ENCODE assay signal across 18 cellular contexts in genomic region chr3:65550137-65550536, GRCh38.
DNase-seq lines count a peak whose midpoint lies in the region; ATAC-seq and TF ChIP-seq lines count a peak whose summit lies in the region.
"Had no signal": no experiment of that assay in that cellular context is flagged by ENCODE, and none has a peak within 500 bp of the region (broad histone marks: within the 10 kb centered on the region; RNA-seq: fewer than 3 reads in every experiment).

No MANE protein-coding gene starts in this region.

- 80 to 87% methylated on average over 1 to 2 of the region's 2 CpGs for WGBS in endodermal cell (ENCODE audit: insufficient coverage in 1 of 2, insufficient read length in 1 of 2), 2 experiments

- H3K27ac ChIP-seq in endodermal cell (ENCODE audit: low read depth, low read length) (no peak overlapping the region), muscle layer of colon (ENCODE audit: low read depth, low read length) (peak overlapping the region; percentile 22)

- H3K27ac Mint-ChIP-seq in endodermal cell: no peak overlapping the region
- H3K27ac Mint-ChIP-seq in type B pancreatic cell: no peak overlapping the region

- ATAC-seq in left ventricle myocardium superior (peak; percentile 33), HG03097 (IDR thresholded peaks at IDR 0.05; ENCODE audit: low FRiP score, unreplicated experiment) (no peak), HG03139 (IDR thresholded peaks at IDR 0.05; ENCODE audit: unreplicated experiment) (no peak), GM21360 (IDR thresholded peaks at IDR 0.05; ENCODE audit: unreplicated experiment) (no peak)

- H3K36me3 Mint-ChIP-seq in endodermal cell (ENCODE audit: low read depth) (no peaks in the 10 kb centered on the region), type B pancreatic cell (no peaks in the 10 kb centered on the region)

- H3K9me3 Mint-ChIP-seq in endodermal cell (no peaks in the 10 kb centered on the region), type B pancreatic cell (no peaks in the 10 kb centered on the region)

- H3K27me3 ChIP-seq in endodermal cell (ENCODE audit: control insufficient read depth, insufficient read depth, low read length, poor library complexity, severe bottlenecking) (peaks cover 26% of the 10 kb centered on the region), muscle layer of colon (ENCODE audit: control insufficient read depth in 1 of 2, insufficient read depth in 2 of 2, low read length in 2 of 2) (no peaks in the 10 kb centered on the region)
- H3K27me3 ChIP-seq: Peyer's patch had no signal

- H3K27me3 Mint-ChIP-seq in endodermal cell (ENCODE audit: insufficient read depth) (peaks cover 36% of the 10 kb centered on the region), type B pancreatic cell (peaks cover 29% of the 10 kb centered on the region)

- H3K9ac ChIP-seq in endodermal cell (ENCODE audit: extremely low read depth, low read length, poor library complexity, severe bottlenecking) (no peak overlapping the region), muscle layer of colon (ENCODE audit: low read length) (no peak overlapping the region)

- H3K4me1 ChIP-seq in endodermal cell (ENCODE audit: control insufficient read depth, insufficient read depth, low read length) (no peaks in the 10 kb centered on the region), muscle layer of colon (ENCODE audit: insufficient read depth, low read length) (no peaks in the 10 kb centered on the region)

- intact Hi-C loops in left ventricle myocardium superior (cut with micrococcal nuclease): no loop called here
- intact Hi-C loops in cardiac septum (cut with DNase I): no loop called here

- TF ChIP-seq CTCF in endodermal cell (conservative IDR thresholded peaks at IDR 0.05) (no peak), type B pancreatic cell (conservative IDR thresholded peaks at IDR 0.05) (no peak)

- no peak overlapping the region for H3K4me3 ChIP-seq in endodermal cell (ENCODE audit: low read length)
- H3K4me3 ChIP-seq in muscle layer of colon (ENCODE audit: low read depth in 1 of 2, low read length in 2 of 2): no peak overlapping the region

- H3K4me1 Mint-ChIP-seq in endodermal cell (peaks cover 11% of the 10 kb centered on the region), type B pancreatic cell (ENCODE audit: unreplicated experiment) (peaks cover 28% of the 10 kb centered on the region)

- H3K4me3 Mint-ChIP-seq in endodermal cell: peak overlapping the region; percentile 61
- H3K4me3 Mint-ChIP-seq in type B pancreatic cell: peak overlapping the region; percentile 79

- H3K9me3 ChIP-seq in endodermal cell (ENCODE audit: control insufficient read depth, low read length) (no peaks in the 10 kb centered on the region), muscle layer of colon (ENCODE audit: low read length) (no peaks in the 10 kb centered on the region)
- H3K9me3 ChIP-seq: Caco-2, Peyer's patch had no signal

- H3K36me3 ChIP-seq in endodermal cell (ENCODE audit: control insufficient read depth, insufficient read depth, low read length) (no peaks in the 10 kb centered on the region), muscle layer of colon (ENCODE audit: insufficient read depth, low read length) (no peaks in the 10 kb centered on the region)
- H3K36me3 ChIP-seq: Peyer's patch had no signal

- no peak for DNase-seq in left ventricle myocardium superior
- no peak for DNase-seq in cardiac septum (ENCODE audit: low spot score)
- DNase-seq in endodermal cell: no peak
- no peak for DNase-seq in type B pancreatic cell (ENCODE audit: extremely low spot score, unreplicated experiment)
- DNase-seq: AML-193, Caco-2, DND-41, GDM1, GOT3, NCI-H1417 treated with DMSO at 0.1 percent for 48 hours, NCI-H2029 treated with DMSO at 0.1 percent for 48 hours, NCI-H524, SIG-M5 had no signal
